In the genomic region with DNA sequence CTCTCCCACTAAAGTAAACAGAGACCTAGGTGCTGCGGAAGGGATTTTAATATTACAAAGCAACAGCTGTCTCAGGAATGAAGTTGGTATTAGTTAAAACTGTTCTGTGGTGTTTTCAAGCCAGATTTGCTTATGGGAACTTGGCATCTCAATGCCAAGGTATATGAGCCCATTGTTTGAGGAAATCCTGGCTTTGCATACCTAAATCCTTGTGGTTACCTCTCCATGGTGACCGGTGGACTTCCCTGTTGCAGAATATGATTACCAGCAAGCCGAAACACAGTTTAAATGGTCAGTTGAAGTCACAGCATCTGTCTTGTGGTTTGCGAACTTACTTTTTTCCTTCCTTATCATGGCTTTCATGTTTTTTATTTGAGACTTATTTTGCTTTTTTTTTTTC, we compare ENCODE assay signal across 28 cellular contexts.
"Had no signal": no experiment of that assay in that cellular context is flagged by ENCODE, and none has a peak within 500 bp of the region (broad histone marks: within the 10 kb centered on the region; RNA-seq: fewer than 3 reads in every experiment).

No MANE protein-coding gene starts in this region.

- DNase-seq: activated CD4-positive, alpha-beta T cell treated with anti-CD3 and anti-CD28 coated beads for 1 hour; activated CD4-positive, alpha-beta T cell treated with anti-CD3 and anti-CD28 coated beads, Interleukin-2, amount 10 ng/mL, durations not matched to agents 7 days and 5 days; activated CD8-positive, alpha-beta T cell treated with anti-CD3 and anti-CD28 coated beads for 36 hours; activated naive CD4-positive, alpha-beta T cell; activated T-cell treated with anti-CD3 and anti-CD28 coated beads, Interleukin-2, amount 50 U/mL, for 4 hours; caudate nucleus; cortex of kidney; esophagus squamous epithelium; foreskin melanocyte; glutamatergic neuron; left lung; lower lobe of right lung; mesenchymal stem cell; naive thymus-derived CD8-positive, alpha-beta T cell; nucleus accumbens; pancreas; retina; stimulated activated CD4-positive, alpha-beta T cell treated with anti-CD3 and anti-CD28 coated beads, Interleukin-12 subunit alpha, Interleukin-12 subunit beta, amount 100 ng/mL, for 4 hours; stimulated activated CD4-positive, alpha-beta T cell treated with anti-CD3 and anti-CD28 coated beads, Interleukin-4, amount 100 ng/mL, for 1 hour; stimulated activated naive CD8-positive, alpha-beta T cell treated with anti-CD3 and anti-CD28 coated beads, Interleukin-15, Interleukin-2, amounts not matched to agents 100 U/mL and 50 U/mL, for 24 hours; testis; transverse colon had no signal

- H3K4me3 ChIP-seq: esophagus squamous epithelium, left lung, lower lobe of right lung, pancreas, prostate gland, skin epidermis, testis, transverse colon had no signal

- H3K27ac ChIP-seq: esophagus squamous epithelium, left lung, lower lobe of right lung, pancreas, prostate gland, skin epidermis, testis, transverse colon had no signal

- H3K9me3 ChIP-seq: esophagus squamous epithelium, lower lobe of right lung, pancreas, prostate gland, testis, transverse colon had no signal

- H3K27me3 ChIP-seq: esophagus squamous epithelium, left lung, pancreas, testis, transverse colon had no signal

- H3K27me3 Mint-ChIP-seq: activated CD4-positive, alpha-beta T cell treated with anti-CD3 and anti-CD28 coated beads, Interleukin-2, amount 10 ng/mL, durations not matched to agents 7 days and 5 days; naive thymus-derived CD8-positive, alpha-beta T cell had no signal

- H3K27ac Mint-ChIP-seq: activated CD4-positive, alpha-beta T cell treated with anti-CD3 and anti-CD28 coated beads, Interleukin-2, amount 10 ng/mL, durations not matched to agents 7 days and 5 days; activated CD8-positive, alpha-beta T cell treated with anti-CD3 and anti-CD28 coated beads for 36 hours; activated naive CD4-positive, alpha-beta T cell treated with anti-CD3 and anti-CD28 coated beads, Interleukin-2, amount 50 U/mL, for 72 hours; naive thymus-derived CD8-positive, alpha-beta T cell had no signal

- FAIRE-seq: endothelial cell of umbilical vein, islet of Langerhans, pancreas had no signal

- H3K4me3 Mint-ChIP-seq: activated CD4-positive, alpha-beta T cell treated with anti-CD3 and anti-CD28 coated beads, Interleukin-2, amount 10 ng/mL, durations not matched to agents 7 days and 5 days; activated CD8-positive, alpha-beta T cell treated with anti-CD3 and anti-CD28 coated beads for 36 hours; activated T-cell treated with anti-CD3 and anti-CD28 coated beads, Interleukin-2, amount 50 U/mL, for 4 hours; naive thymus-derived CD8-positive, alpha-beta T cell; neural crest cell had no signal

- H3K4me1 ChIP-seq: left lung, lower lobe of right lung, pancreas, prostate gland, testis, transverse colon had no signal

- H3K4me1 Mint-ChIP-seq: activated CD4-positive, alpha-beta T cell treated with anti-CD3 and anti-CD28 coated beads, Interleukin-2, amount 10 ng/mL, durations not matched to agents 7 days and 5 days; naive thymus-derived CD8-positive, alpha-beta T cell; neural crest cell had no signal

- H3K36me3 ChIP-seq: esophagus squamous epithelium, left lung, pancreas, prostate gland, transverse colon had no signal

- H3K36me3 Mint-ChIP-seq: activated naive CD4-positive, alpha-beta T cell treated with anti-CD3 and anti-CD28 coated beads, Interleukin-2, amount 50 U/mL, for 72 hours; naive thymus-derived CD8-positive, alpha-beta T cell had no signal

- H3K9me3 Mint-ChIP-seq: activated CD4-positive, alpha-beta T cell treated with anti-CD3 and anti-CD28 coated beads, Interleukin-2, amount 10 ng/mL, durations not matched to agents 7 days and 5 days; activated CD8-positive, alpha-beta T cell treated with anti-CD3 and anti-CD28 coated beads for 36 hours; activated naive CD4-positive, alpha-beta T cell treated with anti-CD3 and anti-CD28 coated beads, Interleukin-2, amount 50 U/mL, for 72 hours; activated T-cell treated with anti-CD3 and anti-CD28 coated beads, Interleukin-2, amount 50 U/mL, for 4 hours; neural crest cell had no signal
